15 cellular contexts compared by ENCODE assay signal in genomic region chr7:92681633-92682032, GRCh38.
DNase-seq lines count a peak whose midpoint lies in the region; ATAC-seq, FAIRE-seq and TF ChIP-seq lines count a peak whose summit lies in the region.
"Had no signal": no experiment of that assay in that cellular context is flagged by ENCODE, and none has a peak within 500 bp of the region (broad histone marks: within the 10 kb centered on the region; RNA-seq: fewer than 3 reads in every experiment).

No MANE protein-coding gene starts in this region.

- H3K4ac ChIP-seq in H1 (replicated peaks; ENCODE audit: insufficient read length, low read depth, low read length) = no peak overlapping the region

- no peak overlapping the region for H2AFZ ChIP-seq in H1 (ENCODE audit: low read length)

- no peak for TF ChIP-seq POLR2A in H1 (IDR thresholded peaks at IDR 0.05; ENCODE audit: control extremely low read depth in 1 of 2, low read depth in 2 of 2, low read length in 2 of 2)

- no peak for TF ChIP-seq CTCF in H1 (IDR thresholded peaks at IDR 0.05; ENCODE audit: control extremely low read depth in 1 of 3, insufficient read depth in 1 of 3, low read depth in 1 of 3, low read length in 3 of 3)

- H3K56ac ChIP-seq in H1 (replicated peaks; ENCODE audit: insufficient read length, low read depth, low read length) = no peak overlapping the region

- no peak overlapping the region for H2BK20ac ChIP-seq in H1 (ENCODE audit: low read length)

- peaks cover 1 to 16% (median 8%) of the 10 kb centered on the region in 4 experiments; a peak in 4 of 7 replicates for H3K4me1 ChIP-seq in H1 (replicated peaks in 1 of 4; ENCODE audit: control insufficient read depth in 3 of 4, insufficient read depth in 4 of 4, low read length in 3 of 4)
- H3K4me1 ChIP-seq: uterus had no signal

- H3K27ac Mint-ChIP-seq in activated CD4-positive, alpha-beta T cell treated with anti-CD3 and anti-CD28 coated beads, Interleukin-2, amount 10 ng/mL, durations not matched to agents 7 days and 5 days = peak overlapping the region; percentile 92
- peak overlapping the region; percentile 30 to 83 for H3K27ac Mint-ChIP-seq in T-cell
- H3K27ac Mint-ChIP-seq: memory B cell had no signal

- no peak overlapping the region for H3K4me3 ChIP-seq in H1 (ENCODE audit: extremely low read depth in 1 of 4, insufficient read depth in 2 of 4, low read depth in 3 of 4, low read length in 4 of 4)
- H3K4me3 ChIP-seq: MG63, uterus had no signal

- no peak overlapping the region for H2AK5ac ChIP-seq in H1 (ENCODE audit: low read depth, low read length)

- no peak overlapping the region for H3K9ac ChIP-seq in H1 (replicated peaks in 1 of 4; ENCODE audit: extremely low read depth in 1 of 4, low read depth in 3 of 4, low read length in 3 of 4)

- ATAC-seq in T-cell (replicated peaks in 1 of 4) (no peak), HG03280 (IDR thresholded peaks at IDR 0.05; ENCODE audit: unreplicated experiment) (no peak)

- peaks cover 20% of the 10 kb centered on the region for H3K9me3 Mint-ChIP-seq in activated CD4-positive, alpha-beta T cell treated with anti-CD3 and anti-CD28 coated beads, Interleukin-2, amount 10 ng/mL, durations not matched to agents 7 days and 5 days
- H3K9me3 Mint-ChIP-seq in T-cell = no peaks in the 10 kb centered on the region
- H3K9me3 Mint-ChIP-seq: memory B cell, neural crest cell had no signal

- H3K79me1 ChIP-seq in H1 (ENCODE audit: low read depth, low read length) = no peaks in the 10 kb centered on the region; the same call in 1 of the 2 replicates

- H2BK5ac ChIP-seq in H1 (ENCODE audit: low read depth, low read length) = no peak overlapping the region

- no peaks in the 10 kb centered on the region for H3K9me3 ChIP-seq in H1 (ENCODE audit: insufficient read depth in 2 of 2, low read depth in 1 of 2, low read length in 1 of 2)
- H3K9me3 ChIP-seq: MG63, uterus had no signal

- no peaks in the 10 kb centered on the region for H3K27me3 Mint-ChIP-seq in activated CD4-positive, alpha-beta T cell treated with anti-CD3 and anti-CD28 coated beads, Interleukin-2, amount 10 ng/mL, durations not matched to agents 7 days and 5 days
- no peaks in the 10 kb centered on the region for H3K27me3 Mint-ChIP-seq in T-cell
- H3K27me3 Mint-ChIP-seq: memory B cell had no signal

- H3K36me3 Mint-ChIP-seq in activated CD4-positive, alpha-beta T cell treated with anti-CD3 and anti-CD28 coated beads, Interleukin-2, amount 10 ng/mL, durations not matched to agents 7 days and 5 days (ENCODE audit: low read depth) = peaks cover 53% of the 10 kb centered on the region
- H3K36me3 Mint-ChIP-seq in T-cell = peaks cover 10% of the 10 kb centered on the region
- H3K36me3 Mint-ChIP-seq: memory B cell had no signal

- CTCF ChIA-PET in activated CD4-positive, alpha-beta T cell treated with anti-CD3 and anti-CD28 coated beads, Interleukin-2, amount 10 ng/mL, durations not matched to agents 7 days and 5 days (lab: Charles Lee) = interaction anchor here (0.6 to 1.9 kb wide), 4 partner anchors 40 to 216 kb away, joined by 3 to 8 read pairs (median 3); no protein-coding TSS in a partner anchor
- CTCF ChIA-PET in T-cell (lab: Charles Lee) (no interaction called here), H1 (lab: Charles Lee; ENCODE audit: partially characterized antibody) (interaction anchor here (0.7 to 1.3 kb wide), 5 partner anchors 9 to 151 kb away, joined by 3 to 4 read pairs (median 4); no protein-coding TSS in a partner anchor)

- no peaks in the 10 kb centered on the region for H3K23me2 ChIP-seq in H1 (ENCODE audit: low read depth, low read length)

- peaks cover 77% of the 10 kb centered on the region for H3K4me1 Mint-ChIP-seq in activated CD4-positive, alpha-beta T cell treated with anti-CD3 and anti-CD28 coated beads, Interleukin-2, amount 10 ng/mL, durations not matched to agents 7 days and 5 days
- H3K4me1 Mint-ChIP-seq in T-cell = peaks cover 67 to 78% (median 74%) of the 10 kb centered on the region in 3 donors
- H3K4me1 Mint-ChIP-seq: memory B cell had no signal

- POLR2A ChIA-PET in activated CD4-positive, alpha-beta T cell treated with anti-CD3 and anti-CD28 coated beads, Interleukin-2, amount 10 ng/mL, durations not matched to agents 7 days and 5 days (lab: Charles Lee) = interaction anchor here (0.8 kb wide), 1 partner anchor 19 kb away, joined by 3 read pairs; no protein-coding TSS in a partner anchor
- POLR2A ChIA-PET in T-cell (lab: Charles Lee) (no interaction called here), H1 (lab: Charles Lee; ENCODE audit: partially characterized antibody) (no interaction called here)

- 95% methylated on average over 5 of the region's 5 CpGs; no CpG with 5 or more reads in 1 of the 2 experiments for WGBS in H1 (ENCODE audit: extremely low coverage in 1 of 2, insufficient coverage in 1 of 2, insufficient read length in 1 of 2, insufficient replicate concordance in 2 of 2, low coverage in 1 of 2, low lambda C conversion rate in 2 of 2, missing lambda C conversion rate in 1 of 2), 2 experiments

- no peak overlapping the region for H4K5ac ChIP-seq in H1 (ENCODE audit: insufficient read length, low read depth, low read length)

- H4K8ac ChIP-seq in H1 (ENCODE audit: extremely low read depth, insufficient read depth, low read length) = no peak overlapping the region

- no peak overlapping the region for H3K23ac ChIP-seq in H1 (ENCODE audit: insufficient read length)

- no peak for TF ChIP-seq RAD21 in H1 (IDR thresholded peaks at IDR 0.05 in 1 of 2, conservative IDR thresholded peaks at IDR 0.05 in 1 of 2; ENCODE audit: low read depth in 2 of 2, low read length in 2 of 2)

- H3K27ac ChIP-seq in H1 (ENCODE audit: low read depth, low read length) = no peak overlapping the region
- H3K27ac ChIP-seq: uterus had no signal

- no peak overlapping the region for H3K14ac ChIP-seq in H1 (ENCODE audit: insufficient read length)

- no peak overlapping the region for H3K4me3 Mint-ChIP-seq in activated CD4-positive, alpha-beta T cell treated with anti-CD3 and anti-CD28 coated beads, Interleukin-2, amount 10 ng/mL, durations not matched to agents 7 days and 5 days
- H3K4me3 Mint-ChIP-seq in T-cell = peak overlapping the region in 1 of 3 donors; percentile 58
- H3K4me3 Mint-ChIP-seq: memory B cell, neural crest cell had no signal

- no peaks in the 10 kb centered on the region for H3K79me2 ChIP-seq in H1 (ENCODE audit: control insufficient read depth in 1 of 2, insufficient read depth in 2 of 2, low read length in 2 of 2)

- H3K27me3 ChIP-seq in H1 (replicated peaks in 1 of 4; ENCODE audit: control insufficient read depth in 3 of 4, extremely low read depth in 1 of 4, insufficient read depth in 3 of 4, low read length in 3 of 4) = peaks cover 0 to 9% (median 3%) of the 10 kb centered on the region in 4 experiments; a peak in 5 of 7 replicates
- H3K27me3 ChIP-seq: MG63, uterus had no signal

- DNase-seq in activated CD4-positive, alpha-beta T cell treated with anti-CD3 and anti-CD28 coated beads, Interleukin-2, amount 10 ng/mL, durations not matched to agents 7 days and 5 days = no peak
- DNase-seq in activated CD4-positive, alpha-beta T cell treated with anti-CD3 and anti-CD28 coated beads for 1 hour = no peak
- no peak for DNase-seq in T-cell
- no peak for DNase-seq in H1 (ENCODE audit: low read depth in 1 of 2, low spot score in 2 of 2)
- peak; percentile 49 for DNase-seq in pons (ENCODE audit: low spot score)
- DNase-seq in NCI-H1930 (lab: John Stamatoyannopoulos, UW) = no peak
- DNase-seq in T1000 (lab: John Stamatoyannopoulos, UW) = no peak
- DNase-seq: kidney, MG63, NCI-H2029 treated with DMSO at 0.1 percent for 48 hours, uterus had no signal

- H4K20me1 ChIP-seq in H1 (replicated peaks in 1 of 2; ENCODE audit: control insufficient read depth in 1 of 2, insufficient read depth in 2 of 2, low read length in 2 of 2) = no peaks in the 10 kb centered on the region

- H3K36me3 ChIP-seq in H1 (ENCODE audit: control insufficient read depth in 2 of 4, insufficient read depth in 4 of 4, low read length in 3 of 4) = no peaks in the 10 kb centered on the region
- H3K36me3 ChIP-seq: uterus had no signal

- no peak overlapping the region for H3K4me2 ChIP-seq in H1 (ENCODE audit: insufficient read depth in 1 of 2, low read depth in 2 of 2, low read length in 2 of 2)

- H2BK12ac ChIP-seq in H1 (ENCODE audit: low read depth, low read length) = peak overlapping the region; percentile 64; the same call in 1 of the 2 replicates

- H4K91ac ChIP-seq in H1 (replicated peaks; ENCODE audit: insufficient read length, low read length) = no peak overlapping the region

- no peak overlapping the region for H3K18ac ChIP-seq in H1 (ENCODE audit: extremely low read depth, low read length)

- no peak overlapping the region for H2BK120ac ChIP-seq in H1 (replicated peaks; ENCODE audit: low read depth, low read length)

- FAIRE-seq in H1 (lab: Jason Lieb, UNC) = no peak
- FAIRE-seq: astrocyte, kidney had no signal

- H2BK15ac ChIP-seq in H1 (ENCODE audit: low read length) = peak overlapping the region; percentile 2; the same call in 1 of the 2 replicates

- TF ChIP-seq EP300 in H1 (IDR thresholded peaks at IDR 0.05; ENCODE audit: borderline replicate concordance in 1 of 2, low read depth in 2 of 2, low read length in 2 of 2) = no peak

TF ChIP-seq in H1, 55 proteins besides CTCF, POLR2A, EP300 and RAD21 (continues in another document):
- TF ChIP-seq PHF8 (conservative IDR thresholded peaks at IDR 0.05; ENCODE audit: low read depth, low read length) (no peak), BRCA1 (IDR thresholded peaks at IDR 0.05; ENCODE audit: low read depth, low read length) (no peak), CREB1 (IDR thresholded peaks at IDR 0.05) (no peak), TCF12 (IDR thresholded peaks at IDR 0.05; ENCODE audit: low read depth, low read length) (no peak), POU5F1 (IDR thresholded peaks at IDR 0.05; ENCODE audit: low read depth, low read length) (no peak), BCL11A (IDR thresholded peaks at IDR 0.05; ENCODE audit: low read depth in 2 of 2, low read length in 2 of 2) (no peak), TAF7 (optimal IDR thresholded peaks at IDR 0.05; ENCODE audit: borderline replicate concordance, low read depth, low read length) (no peak), FOSL1 (IDR thresholded peaks at IDR 0.05; ENCODE audit: insufficient read depth, low read depth, low read length) (no peak), EGR1 (IDR thresholded peaks at IDR 0.05; ENCODE audit: borderline replicate concordance, low read depth, low read length) (no peak), USF2 (IDR thresholded peaks at IDR 0.05; ENCODE audit: low read length) (no peak), CTBP2 (IDR thresholded peaks at IDR 0.05; ENCODE audit: borderline replicate concordance, insufficient read depth, insufficient read length, low read length) (no peak), HDAC6 (IDR thresholded peaks at IDR 0.05; ENCODE audit: low read depth, low read length) (no peak)

Comparison
In these comparisons a context has a peak if more than half of its experiments do, and no peak if none do; other contexts are left out.
1. CTCF ChIA-PET loops: an anchor here in activated CD4-positive, alpha-beta T cell treated with anti-CD3 and anti-CD28 coated beads, Interleukin-2, amount 10 ng/mL, durations not matched to agents 7 days and 5 days (0.6 to 1.9 kb wide) and H1 (0.7 to 1.3 kb wide); none called in T-cell.